Comparison of ENCODE assay signal across 1 cellular context in the genomic region with DNA sequence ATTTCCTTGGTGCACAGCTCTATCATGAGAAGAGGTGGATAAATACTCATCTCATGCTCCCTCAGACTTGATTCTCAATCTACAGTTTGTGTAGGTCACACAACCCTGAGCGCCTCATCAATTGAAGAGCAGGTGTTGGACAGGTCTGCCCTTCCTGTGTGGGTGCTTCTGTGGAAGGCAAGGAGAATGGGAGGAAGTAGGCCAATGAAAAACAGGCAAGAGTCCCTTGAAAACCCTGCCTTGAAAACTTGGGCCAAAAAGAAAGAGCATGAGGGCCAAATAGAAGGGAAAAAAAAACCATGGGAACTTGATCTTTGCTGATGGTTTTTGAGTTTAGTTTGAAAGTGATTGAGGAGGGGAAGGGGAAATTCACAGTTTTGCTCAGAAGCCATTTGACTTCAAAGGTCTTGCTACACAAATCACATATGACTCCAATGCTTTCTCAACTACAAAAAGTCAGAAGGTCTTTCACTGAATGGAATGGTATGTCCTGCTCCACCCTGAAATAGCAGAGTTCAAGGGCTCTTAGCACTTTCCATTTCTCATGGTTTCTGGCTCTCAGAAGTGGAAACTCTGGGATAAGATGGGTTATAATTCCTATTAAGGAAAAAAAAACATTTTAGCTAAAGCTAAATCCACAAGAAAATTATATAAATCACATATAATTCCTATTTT.
TF ChIP-seq lines count a peak whose summit lies in the region.

No MANE protein-coding gene starts in this region.

TF ChIP-seq in HepG2, 621 proteins besides CTCF, POLR2A, EP300 and RAD21 (continued from another document and continues in another):
- TF ChIP-seq, protein P1, sequence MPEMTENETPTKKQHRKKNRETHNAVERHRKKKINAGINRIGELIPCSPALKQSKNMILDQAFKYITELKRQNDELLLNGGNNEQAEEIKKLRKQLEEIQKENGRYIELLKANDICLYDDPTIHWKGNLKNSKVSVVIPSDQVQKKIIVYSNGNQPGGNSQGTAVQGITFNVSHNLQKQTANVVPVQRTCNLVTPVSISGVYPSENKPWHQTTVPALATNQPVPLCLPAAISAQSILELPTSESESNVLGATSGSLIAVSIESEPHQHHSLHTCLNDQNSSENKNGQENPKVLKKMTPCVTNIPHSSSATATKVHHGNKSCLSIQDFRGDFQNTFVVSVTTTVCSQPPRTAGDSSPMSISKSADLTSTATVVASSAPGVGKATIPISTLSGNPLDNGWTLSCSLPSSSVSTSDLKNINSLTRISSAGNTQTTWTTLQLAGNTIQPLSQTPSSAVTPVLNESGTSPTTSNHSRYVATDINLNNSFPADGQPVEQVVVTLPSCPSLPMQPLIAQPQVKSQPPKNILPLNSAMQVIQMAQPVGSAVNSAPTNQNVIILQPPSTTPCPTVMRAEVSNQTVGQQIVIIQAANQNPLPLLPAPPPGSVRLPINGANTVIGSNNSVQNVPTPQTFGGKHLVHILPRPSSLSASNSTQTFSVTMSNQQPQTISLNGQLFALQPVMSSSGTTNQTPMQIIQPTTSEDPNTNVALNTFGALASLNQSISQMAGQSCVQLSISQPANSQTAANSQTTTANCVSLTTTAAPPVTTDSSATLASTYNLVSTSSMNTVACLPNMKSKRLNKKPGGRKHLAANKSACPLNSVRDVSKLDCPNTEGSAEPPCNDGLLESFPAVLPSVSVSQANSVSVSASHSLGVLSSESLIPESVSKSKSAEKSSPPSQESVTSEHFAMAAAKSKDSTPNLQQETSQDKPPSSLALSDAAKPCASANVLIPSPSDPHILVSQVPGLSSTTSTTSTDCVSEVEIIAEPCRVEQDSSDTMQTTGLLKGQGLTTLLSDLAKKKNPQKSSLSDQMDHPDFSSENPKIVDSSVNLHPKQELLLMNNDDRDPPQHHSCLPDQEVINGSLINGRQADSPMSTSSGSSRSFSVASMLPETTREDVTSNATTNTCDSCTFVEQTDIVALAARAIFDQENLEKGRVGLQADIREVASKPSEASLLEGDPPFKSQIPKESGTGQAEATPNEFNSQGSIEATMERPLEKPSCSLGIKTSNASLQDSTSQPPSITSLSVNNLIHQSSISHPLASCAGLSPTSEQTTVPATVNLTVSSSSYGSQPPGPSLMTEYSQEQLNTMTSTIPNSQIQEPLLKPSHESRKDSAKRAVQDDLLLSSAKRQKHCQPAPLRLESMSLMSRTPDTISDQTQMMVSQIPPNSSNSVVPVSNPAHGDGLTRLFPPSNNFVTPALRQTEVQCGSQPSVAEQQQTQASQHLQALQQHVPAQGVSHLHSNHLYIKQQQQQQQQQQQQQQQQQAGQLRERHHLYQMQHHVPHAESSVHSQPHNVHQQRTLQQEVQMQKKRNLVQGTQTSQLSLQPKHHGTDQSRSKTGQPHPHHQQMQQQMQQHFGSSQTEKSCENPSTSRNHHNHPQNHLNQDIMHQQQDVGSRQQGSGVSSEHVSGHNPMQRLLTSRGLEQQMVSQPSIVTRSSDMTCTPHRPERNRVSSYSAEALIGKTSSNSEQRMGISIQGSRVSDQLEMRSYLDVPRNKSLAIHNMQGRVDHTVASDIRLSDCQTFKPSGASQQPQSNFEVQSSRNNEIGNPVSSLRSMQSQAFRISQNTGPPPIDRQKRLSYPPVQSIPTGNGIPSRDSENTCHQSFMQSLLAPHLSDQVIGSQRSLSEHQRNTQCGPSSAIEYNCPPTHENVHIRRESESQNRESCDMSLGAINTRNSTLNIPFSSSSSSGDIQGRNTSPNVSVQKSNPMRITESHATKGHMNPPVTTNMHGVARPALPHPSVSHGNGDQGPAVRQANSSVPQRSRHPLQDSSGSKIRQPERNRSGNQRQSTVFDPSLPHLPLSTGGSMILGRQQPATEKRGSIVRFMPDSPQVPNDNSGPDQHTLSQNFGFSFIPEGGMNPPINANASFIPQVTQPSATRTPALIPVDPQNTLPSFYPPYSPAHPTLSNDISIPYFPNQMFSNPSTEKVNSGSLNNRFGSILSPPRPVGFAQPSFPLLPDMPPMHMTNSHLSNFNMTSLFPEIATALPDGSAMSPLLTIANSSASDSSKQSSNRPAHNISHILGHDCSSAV (CRISPR knock-in tag; IDR thresholded peaks at IDR 0.05; ENCODE audit: borderline replicate concordance): no peak
- TF ChIP-seq NPAS2 (CRISPR knock-in tag; IDR thresholded peaks at IDR 0.05; ENCODE audit: borderline replicate concordance): no peak
- TF ChIP-seq, protein P2, sequence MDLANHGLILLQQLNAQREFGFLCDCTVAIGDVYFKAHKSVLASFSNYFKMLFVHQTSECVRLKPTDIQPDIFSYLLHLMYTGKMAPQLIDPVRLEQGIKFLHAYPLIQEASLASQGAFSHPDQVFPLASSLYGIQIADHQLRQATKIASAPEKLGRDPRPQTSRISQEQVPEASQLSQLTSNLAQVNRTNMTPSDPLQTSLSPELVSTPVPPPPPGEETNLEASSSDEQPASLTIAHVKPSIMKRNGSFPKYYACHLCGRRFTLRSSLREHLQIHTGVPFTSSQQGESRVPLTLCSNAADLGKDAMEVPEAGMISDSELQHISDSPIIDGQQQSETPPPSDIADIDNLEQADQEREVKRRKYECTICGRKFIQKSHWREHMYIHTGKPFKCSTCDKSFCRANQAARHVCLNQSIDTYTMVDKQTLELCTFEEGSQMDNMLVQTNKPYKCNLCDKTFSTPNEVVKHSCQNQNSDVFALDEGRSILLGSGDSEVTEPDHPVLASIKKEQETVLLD (CRISPR knock-in tag; IDR thresholded peaks at IDR 0.05; ENCODE audit: low read depth): no peak
- TF ChIP-seq TOE1 (CRISPR knock-in tag; IDR thresholded peaks at IDR 0.05): no peak
- no peak for TF ChIP-seq ZNF468 (CRISPR knock-in tag; IDR thresholded peaks at IDR 0.05)
- TF ChIP-seq SIX4 (CRISPR knock-in tag; IDR thresholded peaks at IDR 0.05): no peak
- no peak for TF ChIP-seq REPIN1 (CRISPR knock-in tag; IDR thresholded peaks at IDR 0.05; ENCODE audit: borderline replicate concordance, low read depth)
- TF ChIP-seq RORA (CRISPR knock-in tag; IDR thresholded peaks at IDR 0.05): no peak
- no peak for TF ChIP-seq BORCS8-MEF2B (CRISPR knock-in tag; IDR thresholded peaks at IDR 0.05)
- TF ChIP-seq, protein P3, sequence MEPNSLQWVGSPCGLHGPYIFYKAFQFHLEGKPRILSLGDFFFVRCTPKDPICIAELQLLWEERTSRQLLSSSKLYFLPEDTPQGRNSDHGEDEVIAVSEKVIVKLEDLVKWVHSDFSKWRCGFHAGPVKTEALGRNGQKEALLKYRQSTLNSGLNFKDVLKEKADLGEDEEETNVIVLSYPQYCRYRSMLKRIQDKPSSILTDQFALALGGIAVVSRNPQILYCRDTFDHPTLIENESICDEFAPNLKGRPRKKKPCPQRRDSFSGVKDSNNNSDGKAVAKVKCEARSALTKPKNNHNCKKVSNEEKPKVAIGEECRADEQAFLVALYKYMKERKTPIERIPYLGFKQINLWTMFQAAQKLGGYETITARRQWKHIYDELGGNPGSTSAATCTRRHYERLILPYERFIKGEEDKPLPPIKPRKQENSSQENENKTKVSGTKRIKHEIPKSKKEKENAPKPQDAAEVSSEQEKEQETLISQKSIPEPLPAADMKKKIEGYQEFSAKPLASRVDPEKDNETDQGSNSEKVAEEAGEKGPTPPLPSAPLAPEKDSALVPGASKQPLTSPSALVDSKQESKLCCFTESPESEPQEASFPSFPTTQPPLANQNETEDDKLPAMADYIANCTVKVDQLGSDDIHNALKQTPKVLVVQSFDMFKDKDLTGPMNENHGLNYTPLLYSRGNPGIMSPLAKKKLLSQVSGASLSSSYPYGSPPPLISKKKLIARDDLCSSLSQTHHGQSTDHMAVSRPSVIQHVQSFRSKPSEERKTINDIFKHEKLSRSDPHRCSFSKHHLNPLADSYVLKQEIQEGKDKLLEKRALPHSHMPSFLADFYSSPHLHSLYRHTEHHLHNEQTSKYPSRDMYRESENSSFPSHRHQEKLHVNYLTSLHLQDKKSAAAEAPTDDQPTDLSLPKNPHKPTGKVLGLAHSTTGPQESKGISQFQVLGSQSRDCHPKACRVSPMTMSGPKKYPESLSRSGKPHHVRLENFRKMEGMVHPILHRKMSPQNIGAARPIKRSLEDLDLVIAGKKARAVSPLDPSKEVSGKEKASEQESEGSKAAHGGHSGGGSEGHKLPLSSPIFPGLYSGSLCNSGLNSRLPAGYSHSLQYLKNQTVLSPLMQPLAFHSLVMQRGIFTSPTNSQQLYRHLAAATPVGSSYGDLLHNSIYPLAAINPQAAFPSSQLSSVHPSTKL (CRISPR knock-in tag; IDR thresholded peaks at IDR 0.05): peak; percentile 86
- peak; percentile 83 for TF ChIP-seq TCF7 (IDR thresholded peaks at IDR 0.05; ENCODE audit: low read depth)
- TF ChIP-seq PHB2 (IDR thresholded peaks at IDR 0.05; ENCODE audit: partially characterized antibody): no peak
- TF ChIP-seq ISX (CRISPR knock-in tag; conservative IDR thresholded peaks at IDR 0.05): no peak
- TF ChIP-seq, protein P4, sequence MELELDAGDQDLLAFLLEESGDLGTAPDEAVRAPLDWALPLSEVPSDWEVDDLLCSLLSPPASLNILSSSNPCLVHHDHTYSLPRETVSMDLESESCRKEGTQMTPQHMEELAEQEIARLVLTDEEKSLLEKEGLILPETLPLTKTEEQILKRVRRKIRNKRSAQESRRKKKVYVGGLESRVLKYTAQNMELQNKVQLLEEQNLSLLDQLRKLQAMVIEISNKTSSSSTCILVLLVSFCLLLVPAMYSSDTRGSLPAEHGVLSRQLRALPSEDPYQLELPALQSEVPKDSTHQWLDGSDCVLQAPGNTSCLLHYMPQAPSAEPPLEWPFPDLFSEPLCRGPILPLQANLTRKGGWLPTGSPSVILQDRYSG (CRISPR knock-in tag; IDR thresholded peaks at IDR 0.05): no peak
- no peak for TF ChIP-seq ZNF274 (CRISPR knock-in tag; IDR thresholded peaks at IDR 0.05)
- TF ChIP-seq MZF1 (CRISPR knock-in tag; IDR thresholded peaks at IDR 0.05; ENCODE audit: borderline replicate concordance): no peak
- TF ChIP-seq PHF20 (CRISPR knock-in tag; IDR thresholded peaks at IDR 0.05): no peak
- no peak for TF ChIP-seq KDM5A (IDR thresholded peaks at IDR 0.05; ENCODE audit: borderline replicate concordance, low read length)
- TF ChIP-seq KDM1A (CRISPR knock-in tag; IDR thresholded peaks at IDR 0.05): no peak
- peak; percentile 95 for TF ChIP-seq ZNF644 (CRISPR knock-in tag; IDR thresholded peaks at IDR 0.05; ENCODE audit: low read depth)
- no peak for TF ChIP-seq YY1 (IDR thresholded peaks at IDR 0.05; ENCODE audit: insufficient read depth, insufficient replicate concordance, low read depth, low read length)
- no peak for TF ChIP-seq PHF21A (CRISPR knock-in tag; IDR thresholded peaks at IDR 0.05)
- TF ChIP-seq, protein P5, sequence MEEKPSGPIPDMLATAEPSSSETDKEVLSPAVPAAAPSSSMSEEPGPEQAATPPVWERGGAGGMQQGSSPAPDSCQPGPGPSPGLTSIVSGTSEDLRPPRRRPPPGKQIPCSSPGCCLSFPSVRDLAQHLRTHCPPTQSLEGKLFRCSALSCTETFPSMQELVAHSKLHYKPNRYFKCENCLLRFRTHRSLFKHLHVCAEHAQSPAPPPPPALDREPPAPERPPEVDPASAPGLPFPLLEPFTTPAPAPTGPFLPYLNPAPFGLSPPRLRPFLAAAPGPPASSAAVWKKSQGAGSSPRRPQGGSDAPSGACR (CRISPR knock-in tag; IDR thresholded peaks at IDR 0.05): no peak
- TF ChIP-seq, protein P6, sequence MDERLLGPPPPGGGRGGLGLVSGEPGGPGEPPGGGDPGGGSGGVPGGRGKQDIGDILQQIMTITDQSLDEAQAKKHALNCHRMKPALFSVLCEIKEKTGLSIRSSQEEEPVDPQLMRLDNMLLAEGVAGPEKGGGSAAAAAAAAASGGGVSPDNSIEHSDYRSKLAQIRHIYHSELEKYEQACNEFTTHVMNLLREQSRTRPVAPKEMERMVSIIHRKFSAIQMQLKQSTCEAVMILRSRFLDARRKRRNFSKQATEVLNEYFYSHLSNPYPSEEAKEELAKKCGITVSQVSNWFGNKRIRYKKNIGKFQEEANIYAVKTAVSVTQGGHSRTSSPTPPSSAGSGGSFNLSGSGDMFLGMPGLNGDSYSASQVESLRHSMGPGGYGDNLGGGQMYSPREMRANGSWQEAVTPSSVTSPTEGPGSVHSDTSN (CRISPR knock-in tag; IDR thresholded peaks at IDR 0.05): no peak
- TF ChIP-seq MAFF (IDR thresholded peaks at IDR 0.05; ENCODE audit: low read depth, low read length): peak; percentile 35; the same call in 1 of the 2 replicates
- TF ChIP-seq YEATS4 (CRISPR knock-in tag; IDR thresholded peaks at IDR 0.05; ENCODE audit: borderline replicate concordance): no peak
- no peak for TF ChIP-seq CREB1 (IDR thresholded peaks at IDR 0.05)
- no peak for TF ChIP-seq CREB1 (CRISPR knock-in tag; IDR thresholded peaks at IDR 0.05)
- no peak for TF ChIP-seq ZFP90 (CRISPR knock-in tag; IDR thresholded peaks at IDR 0.05; ENCODE audit: borderline replicate concordance)
- TF ChIP-seq HNF4A (CRISPR knock-in tag; IDR thresholded peaks at IDR 0.05): peak; percentile 77
- TF ChIP-seq DMAP1 (CRISPR knock-in tag; IDR thresholded peaks at IDR 0.05): no peak
- TF ChIP-seq AGO2 (optimal IDR thresholded peaks at IDR 0.05; ENCODE audit: low read depth, low read length): no peak
- TF ChIP-seq U2AF1 (optimal IDR thresholded peaks at IDR 0.05; ENCODE audit: low read depth, low read length): no peak
- no peak for TF ChIP-seq ZNF484 (CRISPR knock-in tag; IDR thresholded peaks at IDR 0.05; ENCODE audit: borderline replicate concordance, low read depth)
- TF ChIP-seq, protein P7, sequence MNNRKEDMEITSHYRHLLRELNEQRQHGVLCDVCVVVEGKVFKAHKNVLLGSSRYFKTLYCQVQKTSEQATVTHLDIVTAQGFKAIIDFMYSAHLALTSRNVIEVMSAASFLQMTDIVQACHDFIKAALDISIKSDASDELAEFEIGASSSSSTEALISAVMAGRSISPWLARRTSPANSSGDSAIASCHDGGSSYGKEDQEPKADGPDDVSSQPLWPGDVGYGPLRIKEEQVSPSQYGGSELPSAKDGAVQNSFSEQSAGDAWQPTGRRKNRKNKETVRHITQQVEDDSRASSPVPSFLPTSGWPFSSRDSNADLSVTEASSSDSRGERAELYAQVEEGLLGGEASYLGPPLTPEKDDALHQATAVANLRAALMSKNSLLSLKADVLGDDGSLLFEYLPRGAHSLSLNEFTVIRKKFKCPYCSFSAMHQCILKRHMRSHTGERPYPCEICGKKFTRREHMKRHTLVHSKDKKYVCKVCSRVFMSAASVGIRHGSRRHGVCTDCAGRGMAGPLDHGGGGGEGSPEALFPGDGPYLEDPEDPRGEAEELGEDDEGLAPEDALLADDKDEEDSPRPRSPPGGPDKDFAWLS (CRISPR knock-in tag; IDR thresholded peaks at IDR 0.05; ENCODE audit: borderline replicate concordance): no peak
- TF ChIP-seq, protein P8, sequence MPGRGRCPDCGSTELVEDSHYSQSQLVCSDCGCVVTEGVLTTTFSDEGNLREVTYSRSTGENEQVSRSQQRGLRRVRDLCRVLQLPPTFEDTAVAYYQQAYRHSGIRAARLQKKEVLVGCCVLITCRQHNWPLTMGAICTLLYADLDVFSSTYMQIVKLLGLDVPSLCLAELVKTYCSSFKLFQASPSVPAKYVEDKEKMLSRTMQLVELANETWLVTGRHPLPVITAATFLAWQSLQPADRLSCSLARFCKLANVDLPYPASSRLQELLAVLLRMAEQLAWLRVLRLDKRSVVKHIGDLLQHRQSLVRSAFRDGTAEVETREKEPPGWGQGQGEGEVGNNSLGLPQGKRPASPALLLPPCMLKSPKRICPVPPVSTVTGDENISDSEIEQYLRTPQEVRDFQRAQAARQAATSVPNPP (CRISPR knock-in tag; IDR thresholded peaks at IDR 0.05): no peak
- TF ChIP-seq ZNF350 (CRISPR knock-in tag; IDR thresholded peaks at IDR 0.05; ENCODE audit: borderline replicate concordance, low read depth): no peak
- no peak for TF ChIP-seq POLR2AphosphoS2 (IDR thresholded peaks at IDR 0.05; ENCODE audit: low read depth, low read length)
- TF ChIP-seq ZFAT (CRISPR knock-in tag; conservative IDR thresholded peaks at IDR 0.05): no peak
